ENCODE assay signal across 15 cellular contexts in genomic region chr11:298406-299065, GRCh38. TPM values are rescaled to one million over a fixed set of nuclear protein-coding genes. Genes with fewer than 3 reads are reported as not detected.
DNase-seq lines count a peak whose midpoint lies in the region; ATAC-seq and TF ChIP-seq lines count a peak whose summit lies in the region.
"Had no signal": no experiment of that assay in that cellular context is flagged by ENCODE, and none has a peak within 500 bp of the region (broad histone marks: within the 10 kb centered on the region; RNA-seq: fewer than 3 reads in every experiment).

No MANE protein-coding gene starts in this region.

- intact Hi-C loops in Right ventricle myocardium inferior (cut with DNase I) = no loop called here
- intact Hi-C loops in lower lobe of right lung (cut with DNase I) = no loop called here
- intact Hi-C loops in upper lobe of right lung (cut with DNase I) = no loop called here

- H3K4me3 ChIP-seq in right atrium auricular region = no peak overlapping the region
- H3K4me3 ChIP-seq in lower lobe of right lung = no peak overlapping the region
- no peak overlapping the region for H3K4me3 ChIP-seq in upper lobe of right lung
- H3K4me3 ChIP-seq: smooth muscle cell had no signal

- no peak overlapping the region for H3K4me3 Mint-ChIP-seq in activated naive CD8-positive, alpha-beta T cell treated with anti-CD3 and anti-CD28 coated beads, Interleukin-2, amount 50 U/mL, for 24 hours

- POLR2A ChIA-PET in HEK293T (lab: Yijun Ruan, JAX) = no interaction called here

- H3K36me3 Mint-ChIP-seq in activated naive CD8-positive, alpha-beta T cell treated with anti-CD3 and anti-CD28 coated beads, Interleukin-2, amount 50 U/mL, for 24 hours (ENCODE audit: low read depth) = no peaks in the 10 kb centered on the region

- H3K9me3 Mint-ChIP-seq in activated naive CD8-positive, alpha-beta T cell treated with anti-CD3 and anti-CD28 coated beads, Interleukin-2, amount 50 U/mL, for 24 hours = no peaks in the 10 kb centered on the region
- H3K9me3 Mint-ChIP-seq: effector memory CD8-positive, alpha-beta T cell had no signal

- H3K4me1 ChIP-seq in right atrium auricular region = peaks cover 0 to 7% of the 10 kb centered on the region in 2 donors
- peaks cover 12% of the 10 kb centered on the region for H3K4me1 ChIP-seq in lower lobe of right lung
- peaks cover 11% of the 10 kb centered on the region for H3K4me1 ChIP-seq in upper lobe of right lung

- H3K27ac ChIP-seq in right atrium auricular region (no peak overlapping the region), lower lobe of right lung (no peak overlapping the region), upper lobe of right lung (no peak overlapping the region)

- H3K4me1 Mint-ChIP-seq in activated naive CD8-positive, alpha-beta T cell treated with anti-CD3 and anti-CD28 coated beads, Interleukin-2, amount 50 U/mL, for 24 hours = peaks cover 40% of the 10 kb centered on the region

- H3K27ac Mint-ChIP-seq in activated naive CD8-positive, alpha-beta T cell treated with anti-CD3 and anti-CD28 coated beads, Interleukin-2, amount 50 U/mL, for 24 hours = peak overlapping the region; percentile 46

- TF ChIP-seq CTCF in right atrium auricular region (IDR thresholded peaks at IDR 0.05) (no peak), lower lobe of right lung (IDR thresholded peaks at IDR 0.05) (no peak), upper lobe of right lung (IDR thresholded peaks at IDR 0.05) (no peak)

- H3K36me3 ChIP-seq in right atrium auricular region (no peaks in the 10 kb centered on the region), lower lobe of right lung (peaks cover 10% of the 10 kb centered on the region), upper lobe of right lung (peaks cover 4% of the 10 kb centered on the region)

- CTCF ChIA-PET in HEK293T (lab: Yijun Ruan, JAX) = no interaction called here

- H3K9me3 ChIP-seq in right atrium auricular region (no peaks in the 10 kb centered on the region), lower lobe of right lung (no peaks in the 10 kb centered on the region), upper lobe of right lung (no peaks in the 10 kb centered on the region)

- DNase-seq in Right ventricle myocardium inferior (ENCODE audit: missing footprints) (peak; percentile 37), right atrium auricular region (ENCODE audit: low spot score) (no peak), lower lobe of right lung (peak; percentile 49), upper lobe of right lung (peak; percentile 64), HEK293T (ENCODE audit: extremely low spot score) (no peak)
- no peak for DNase-seq in activated naive CD8-positive, alpha-beta T cell treated with anti-CD3 and anti-CD28 coated beads, Interleukin-2, amount 50 U/mL, for 24 hours
- no peak for DNase-seq in stimulated activated CD4-positive, alpha-beta T cell treated with anti-CD3 and anti-CD28 coated beads, Interleukin-15, amount 100 ng/mL, for 24 hours
- DNase-seq: effector memory CD8-positive, alpha-beta T cell; Karpas-422; mammary epithelial cell; NCI-H1436 treated with DMSO at 0.1 percent for 48 hours; NCI-H510A treated with DMSO at 0.1 percent for 48 hours had no signal

- ATAC-seq in Right ventricle myocardium inferior (no peak), lower lobe of right lung (peak in 1 of 2 donors; percentile 4), upper lobe of right lung (no peak), GM21576 (IDR thresholded peaks at IDR 0.05; ENCODE audit: unreplicated experiment) (no peak)
- ATAC-seq in activated naive CD8-positive, alpha-beta T cell treated with anti-CD3 and anti-CD28 coated beads, Interleukin-2, amount 50 U/mL, for 24 hours = peak; percentile 2

- H3K27me3 ChIP-seq in right atrium auricular region = peaks cover 0 to 9% of the 10 kb centered on the region in 2 donors
- H3K27me3 ChIP-seq in lower lobe of right lung (ENCODE audit: low read depth) = peaks cover 26% of the 10 kb centered on the region
- peaks cover 12% of the 10 kb centered on the region for H3K27me3 ChIP-seq in upper lobe of right lung

- H3K27me3 Mint-ChIP-seq in activated naive CD8-positive, alpha-beta T cell treated with anti-CD3 and anti-CD28 coated beads, Interleukin-2, amount 50 U/mL, for 24 hours = peaks cover 17% of the 10 kb centered on the region

TF ChIP-seq in HEK293T, 16 proteins besides CTCF, POLR2A, EP300 and RAD21:
- TF ChIP-seq CTBP1 (IDR thresholded peaks at IDR 0.05; ENCODE audit: borderline replicate concordance) = no peak
- TF ChIP-seq PKNOX1 (IDR thresholded peaks at IDR 0.05) = no peak
- no peak for TF ChIP-seq SUZ12 (IDR thresholded peaks at IDR 0.05)
- TF ChIP-seq FOXA1 (IDR thresholded peaks at IDR 0.05) = no peak
- no peak for TF ChIP-seq NFRKB (IDR thresholded peaks at IDR 0.05)
- no peak for TF ChIP-seq ELF4 (IDR thresholded peaks at IDR 0.05)
- TF ChIP-seq BHLHE40 (IDR thresholded peaks at IDR 0.05; ENCODE audit: borderline replicate concordance) = no peak
- no peak for TF ChIP-seq FOXK2 (IDR thresholded peaks at IDR 0.05)
- no peak for TF ChIP-seq SP1 (IDR thresholded peaks at IDR 0.05)
- TF ChIP-seq HDGF (IDR thresholded peaks at IDR 0.05; ENCODE audit: borderline replicate concordance) = no peak
- no peak for TF ChIP-seq TARDBP (IDR thresholded peaks at IDR 0.05)
- no peak for TF ChIP-seq FOXM1 (IDR thresholded peaks at IDR 0.05; ENCODE audit: borderline replicate concordance)
- no peak for TF ChIP-seq ARNT (IDR thresholded peaks at IDR 0.05)
- no peak for TF ChIP-seq L3MBTL2 (conservative IDR thresholded peaks at IDR 0.05)
- no peak for TF ChIP-seq LEF1 (IDR thresholded peaks at IDR 0.05; ENCODE audit: borderline replicate concordance)
- TF ChIP-seq ZNF384 (IDR thresholded peaks at IDR 0.05) = no peak

RNA-seq across cellular contexts. Expression of gene IFITM5, which starts 0.8 kb away (rescaled TPM):
- total RNA-seq in Right ventricle myocardium inferior = not detected
- total RNA-seq in right atrium auricular region = not detected
- total RNA-seq in lower lobe of right lung = not detected
- total RNA-seq in upper lobe of right lung = not detected
- total RNA-seq: mammary epithelial cell, OCI-LY7, smooth muscle cell had no signal

RNA-seq across cellular contexts. Expression of gene IFITM2, which starts 9.1 kb away (rescaled TPM):
- total RNA-seq in Right ventricle myocardium inferior (253 TPM), right atrium auricular region (100 to 1,000 TPM; 120 to 296 TPM), lower lobe of right lung (607 TPM), upper lobe of right lung (521 TPM)

RNA-seq across cellular contexts. Expression of gene PGGHG, which starts 9.6 kb away (rescaled TPM):
- total RNA-seq in Right ventricle myocardium inferior (10.0 TPM), right atrium auricular region (1 to 10 TPM; 4.9 to 9.4 TPM), lower lobe of right lung (163 TPM), upper lobe of right lung (105 TPM)

RNA-seq across cellular contexts. Expression of gene IFITM1, which starts 15.3 kb away (rescaled TPM):
- total RNA-seq in Right ventricle myocardium inferior = 125 TPM
- 100 to 1,000 TPM in 1 of 2 donors, 10 to 100 TPM in 1; 82.3 to 241 TPM for total RNA-seq in right atrium auricular region
- total RNA-seq in lower lobe of right lung = 128 TPM
- total RNA-seq in upper lobe of right lung = 128 TPM

RNA-seq across cellular contexts. Expression of gene NLRP6, which starts 20.3 kb away (rescaled TPM):
- 0.14 TPM for total RNA-seq in Right ventricle myocardium inferior
- total RNA-seq in right atrium auricular region = under 1 TPM; 0.19 to 0.20 TPM
- total RNA-seq in lower lobe of right lung = 1.3 TPM
- 1.7 TPM for total RNA-seq in upper lobe of right lung
- total RNA-seq: mammary epithelial cell, smooth muscle cell had no signal

Comparison
In these comparisons a context has a peak if more than half of its experiments do, and no peak if none do; other contexts are left out.
1. DNase-seq: peak in Right ventricle myocardium inferior (single experiment), lower lobe of right lung (single experiment) and upper lobe of right lung (single experiment); none in right atrium auricular region (single experiment), activated naive CD8-positive, alpha-beta T cell treated with anti-CD3 and anti-CD28 coated beads, Interleukin-2, amount 50 U/mL, for 24 hours (single experiment), stimulated activated CD4-positive, alpha-beta T cell treated with anti-CD3 and anti-CD28 coated beads, Interleukin-15, amount 100 ng/mL, for 24 hours (single experiment) and HEK293T (single experiment).